In the genomic region with DNA sequence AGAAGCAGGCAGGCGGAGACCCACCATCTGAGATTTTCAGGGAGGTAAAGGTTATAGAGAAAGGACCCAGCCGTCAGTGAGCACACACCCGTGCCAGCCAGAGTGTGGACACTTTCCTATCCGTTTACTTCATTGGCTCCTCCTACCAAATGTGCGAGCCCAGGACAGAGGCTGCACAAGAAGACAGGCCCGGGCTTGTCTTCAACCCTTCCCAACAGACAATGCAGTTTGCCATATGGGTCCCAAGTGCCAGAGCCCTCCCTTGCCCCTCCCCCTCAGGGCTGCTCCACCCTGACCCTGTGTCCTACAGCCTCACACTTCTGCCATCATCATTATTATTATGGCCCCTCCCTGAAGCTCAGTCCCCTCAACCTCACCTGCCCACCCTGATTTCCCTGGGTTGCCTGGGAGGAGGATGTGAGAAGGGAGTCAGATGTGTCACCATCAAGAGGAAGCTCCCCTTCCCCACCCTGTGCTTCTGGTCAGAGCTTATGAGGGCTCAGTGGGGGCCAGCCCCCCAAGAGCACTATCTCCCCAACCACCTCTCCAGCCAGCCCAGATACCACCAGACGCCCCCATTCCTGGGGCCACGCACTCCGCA, we compare ENCODE assay signal across 9 cellular contexts. TPM values are rescaled to one million over a fixed set of nuclear protein-coding genes. Genes with fewer than 3 reads are reported as not detected.
DNase-seq lines count a peak whose midpoint lies in the region; ATAC-seq and TF ChIP-seq lines count a peak whose summit lies in the region.
"Had no signal": no experiment of that assay in that cellular context is flagged by ENCODE, and none has a peak within 500 bp of the region (broad histone marks: within the 10 kb centered on the region; RNA-seq: fewer than 3 reads in every experiment).

No MANE protein-coding gene starts in this region.

- no peak for ATAC-seq in GM19455 (IDR thresholded peaks at IDR 0.05; ENCODE audit: unreplicated experiment)

- H3K27me3 ChIP-seq in esophagus squamous epithelium (no peaks in the 10 kb centered on the region), stomach (no peaks in the 10 kb centered on the region)

- TF ChIP-seq EP300 in stomach (IDR thresholded peaks at IDR 0.05): no peak

- intact Hi-C loops in esophagus squamous epithelium (cut with DNase I): no loop called here
- intact Hi-C loops in stomach (cut with DNase I; ENCODE audit: low total_unique reads): no loop called here

- H3K27ac ChIP-seq in esophagus squamous epithelium (peak overlapping the region; percentile 36 to 66 (median 52)), stomach (peak overlapping the region in 4 of 5 donors; percentile 13 to 72 (median 37))

- WGBS in esophagus squamous epithelium, 2 donors: 31 to 77% methylated on average over 5 to 9 of the region's 9 CpGs
- WGBS in stomach, 5 donors: 49 to 56% (median 52%) methylated on average over 9 of the region's 9 CpGs

- DNase-seq in NCI-H82 (lab: John Stamatoyannopoulos, UW): peak; percentile 56
- DNase-seq in NCI-H82 treated with DMSO at 0.1 percent for 48 hours (lab: John Stamatoyannopoulos, UW; ENCODE audit: unreplicated experiment): no peak
- DNase-seq in NCI-H69 (lab: John Stamatoyannopoulos, UW): peak; percentile 96
- DNase-seq in esophagus squamous epithelium (lab: John Stamatoyannopoulos, UW): no peak
- DNase-seq in stomach: no peak
- DNase-seq in glomerular visceral epithelial cell (ENCODE audit: extremely low spot score): no peak
- DNase-seq in NCI-H774 (lab: John Stamatoyannopoulos, UW): no peak
- DNase-seq: NCI-H2081 treated with DMSO at 0.1 percent for 48 hours had no signal

- H3K36me3 ChIP-seq in esophagus squamous epithelium (no peaks in the 10 kb centered on the region), stomach (no peaks in the 10 kb centered on the region)

- peaks cover 36 to 100% (median 45%) of the 10 kb centered on the region in 3 donors for H3K4me1 ChIP-seq in esophagus squamous epithelium
- H3K4me1 ChIP-seq in stomach: peaks cover 8 to 92% (median 22%) of the 10 kb centered on the region in 4 donors

- H3K9me3 ChIP-seq in esophagus squamous epithelium (no peaks in the 10 kb centered on the region), stomach (no peaks in the 10 kb centered on the region)

- no peak for TF ChIP-seq POLR2A in esophagus squamous epithelium (IDR thresholded peaks at IDR 0.05)
- no peak for TF ChIP-seq POLR2A in stomach (IDR thresholded peaks at IDR 0.05)

- TF ChIP-seq CTCF in esophagus squamous epithelium (IDR thresholded peaks at IDR 0.05) (no peak), stomach (IDR thresholded peaks at IDR 0.05) (no peak)

- peak overlapping the region in 1 of 4 donors; percentile 26 for H3K4me3 ChIP-seq in esophagus squamous epithelium
- H3K4me3 ChIP-seq in stomach: peak overlapping the region in 1 of 4 donors; percentile 3

RNA-seq across cellular contexts. Expression of gene LAPTM5, which starts 9.4 kb away (rescaled TPM):
- total RNA-seq in esophagus squamous epithelium (10 to 100 TPM in 2 of 4 donors, 1 to 10 TPM in 2; 6.3 to 53.4 (median 24.6) TPM), stomach (10 to 100 TPM in 4 of 5 donors, 1 to 10 TPM in 1; 4.6 to 48.4 (median 29.6) TPM)
- polyA plus RNA-seq in stomach: 10 to 100 TPM; 33.1 to 39.9 (median 37.6) TPM

RNA-seq across cellular contexts. Expression of gene MATN1, which starts 24.8 kb away (rescaled TPM):
- total RNA-seq in esophagus squamous epithelium (not detected), stomach (1 to 10 TPM in 1 of 5 donors, not detected in 4; 1.7 TPM)
- polyA plus RNA-seq in stomach: not detected

Comparison
In these comparisons a context has a peak if more than half of its experiments do, and no peak if none do; other contexts are left out.
1. DNase-seq: peak in NCI-H82 (single experiment) and NCI-H69 (single experiment); none in NCI-H82 treated with DMSO at 0.1 percent for 48 hours (single experiment), esophagus squamous epithelium (single experiment), stomach (single experiment), glomerular visceral epithelial cell (single experiment) and NCI-H774 (single experiment).